ENCODE assay signal across 10 cellular contexts in the genomic region with DNA sequence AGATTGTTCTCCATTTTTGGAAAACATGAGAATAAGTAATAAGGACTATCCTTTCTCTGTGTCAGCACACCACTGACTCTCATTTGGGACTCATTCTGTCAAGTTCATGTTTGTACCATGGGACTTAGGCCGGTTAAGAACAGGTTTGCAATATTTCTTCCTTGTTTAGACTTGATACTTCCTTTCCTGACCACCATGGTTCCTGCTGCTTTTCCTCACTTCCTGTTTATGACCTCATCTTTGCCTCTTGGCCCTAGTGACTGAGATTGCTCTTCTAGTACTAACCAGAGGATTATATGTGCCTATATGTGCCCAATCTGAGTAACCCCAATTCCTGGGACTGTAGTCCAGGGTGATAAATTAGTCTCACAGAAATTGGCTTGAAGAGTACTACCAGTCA. TPM values are rescaled to one million over a fixed set of nuclear protein-coding genes. Genes with fewer than 3 reads are reported as not detected.
A peak's percentile ranks its signal among the peaks of the same experiment; 100 is the strongest.
DNase-seq lines count a peak whose midpoint lies in the region; ATAC-seq and TF ChIP-seq lines count a peak whose summit lies in the region.
"Had no signal": no experiment of that assay in that cellular context is flagged by ENCODE, and none has a peak within 500 bp of the region (broad histone marks: within the 10 kb centered on the region; RNA-seq: fewer than 3 reads in every experiment).

No MANE protein-coding gene starts in this region.

- no peak overlapping the region for H3K27ac ChIP-seq in ascending aorta
- H3K27ac ChIP-seq: vagina had no signal

- peaks cover 8% of the 10 kb centered on the region for H3K4me1 Mint-ChIP-seq in chondrocyte (ENCODE audit: low read depth)

- H3K27ac Mint-ChIP-seq in chondrocyte (ENCODE audit: unreplicated experiment), result no peak overlapping the region

- no peaks in the 10 kb centered on the region for H3K27me3 Mint-ChIP-seq in chondrocyte (ENCODE audit: low read depth)

- WGBS in lower leg skin, 2 donors, result 66 to 71% methylated on average over 1 of the region's 1 CpG

- no peaks in the 10 kb centered on the region for H3K9me3 Mint-ChIP-seq in chondrocyte (ENCODE audit: low read depth)

- TF ChIP-seq CTCF in mucosa of descending colon (IDR thresholded peaks at IDR 0.05) (no peak), ascending aorta (IDR thresholded peaks at IDR 0.05) (no peak), chondrocyte (IDR thresholded peaks at IDR 0.05) (no peak), lower leg skin (IDR thresholded peaks at IDR 0.05) (no peak)

- DNase-seq in RPMI7951 (ENCODE audit: low read depth) (peak; percentile 11), mucosa of descending colon (no peak), ascending aorta (ENCODE audit: low spot score in 2 of 2) (no peak), chondrocyte (ENCODE audit: low spot score) (no peak), lower leg skin (ENCODE audit: low spot score in 2 of 2) (no peak)
- DNase-seq: DMS79 had no signal

- intact Hi-C loops in mucosa of descending colon (cut with DNase I, micrococcal nuclease) (no loop called here), ascending aorta (cut with DNase I) (no loop called here), lower leg skin (cut with DNase I; ENCODE audit: low total_unique reads) (no loop called here)

- H3K4me3 ChIP-seq in mucosa of descending colon, result no peak overlapping the region
- H3K4me3 ChIP-seq in ascending aorta, result no peak overlapping the region
- H3K4me3 ChIP-seq in lower leg skin (ENCODE audit: low read depth, poor library complexity, severe bottlenecking), result no peak overlapping the region
- H3K4me3 ChIP-seq: vagina had no signal

- H3K4me1 ChIP-seq in mucosa of descending colon (ENCODE audit: low read depth), result no peaks in the 10 kb centered on the region
- H3K4me1 ChIP-seq in ascending aorta, result no peaks in the 10 kb centered on the region
- H3K4me1 ChIP-seq: vagina had no signal

- no peak overlapping the region for H3K4me3 Mint-ChIP-seq in chondrocyte (ENCODE audit: unreplicated experiment)

- ATAC-seq in GM18517 (IDR thresholded peaks at IDR 0.05; ENCODE audit: unreplicated experiment) (peak; percentile 41), HG02610 (IDR thresholded peaks at IDR 0.05; ENCODE audit: unreplicated experiment) (peak; percentile 22), mucosa of descending colon (peak; percentile 24)
- ATAC-seq: HepG2 had no signal

- H3K9me3 ChIP-seq in mucosa of descending colon, result no peaks in the 10 kb centered on the region
- H3K9me3 ChIP-seq in ascending aorta, result no peaks in the 10 kb centered on the region
- H3K9me3 ChIP-seq: vagina had no signal

- H3K36me3 Mint-ChIP-seq in chondrocyte (ENCODE audit: low read depth), result no peaks in the 10 kb centered on the region

- no peaks in the 10 kb centered on the region for H3K27me3 ChIP-seq in ascending aorta
- H3K27me3 ChIP-seq: vagina had no signal

- H3K36me3 ChIP-seq in mucosa of descending colon (ENCODE audit: low read depth) (no peaks in the 10 kb centered on the region), ascending aorta (no peaks in the 10 kb centered on the region)
- H3K36me3 ChIP-seq: vagina had no signal

- no peak for TF ChIP-seq POLR2A in lower leg skin (IDR thresholded peaks at IDR 0.05)

RNA-seq across cellular contexts. Expression of a gene that starts 32.5 kb away (rescaled TPM):
- total RNA-seq in RPMI7951 (2014; rRNA removed; shearing (Covaris generic)), result 30.1 and 51.2 TPM in 2 replicates
- total RNA-seq in mucosa of descending colon, result 100 to 1,000 TPM in 2 of 3 donors, 10 to 100 TPM in 1; 64.9 to 141 (median 136) TPM
- 16.6 TPM for total RNA-seq in ascending aorta
- total RNA-seq in chondrocyte, result 29.3 to 34.5 TPM (median 33.9 TPM) in 3 replicates
- total RNA-seq in lower leg skin, result 10 to 100 TPM; 78.6 to 83.2 (median 80.7) TPM

RNA-seq across cellular contexts. Expression of a gene that starts 42.4 kb away (rescaled TPM):
- total RNA-seq in RPMI7951 (2014; rRNA removed; shearing (Covaris generic)), result 19.9 and 24.4 TPM in 2 replicates
- total RNA-seq in mucosa of descending colon (10 to 100 TPM; 34.0 to 42.8 (median 35.6) TPM), ascending aorta (12.8 TPM), chondrocyte (29.1 to 37.5 TPM (median 29.6 TPM) in 3 replicates), lower leg skin (10 to 100 TPM; 23.5 to 29.6 (median 28.8) TPM)
